ENCODE assay signal across 16 cellular contexts in genomic region chr3:113285226-113285625, GRCh38.
DNase-seq lines count a peak whose midpoint lies in the region; ATAC-seq, FAIRE-seq and TF ChIP-seq lines count a peak whose summit lies in the region.
"Had no signal": no experiment of that assay in that cellular context is flagged by ENCODE, and none has a peak within 500 bp of the region (broad histone marks: within the 10 kb centered on the region; RNA-seq: fewer than 3 reads in every experiment).

No MANE protein-coding gene starts in this region.

- H3K4me3 ChIP-seq in breast epithelium (no peak overlapping the region), keratinocyte (ENCODE audit: control insufficient read depth in 2 of 3, extremely low read depth in 1 of 3, insufficient read depth in 2 of 3, low read depth in 1 of 3, low read length in 3 of 3) (no peak overlapping the region), sigmoid colon (no peak overlapping the region), WERI-Rb-1 (ENCODE audit: low read depth, low read length) (no peak overlapping the region)
- H3K4me3 ChIP-seq: BLaER1 treated with 17β-estradiol and CSF1 and Interleukin-3, amounts not matched to agents 10 nM and 100 nM; Peyer's patch had no signal

- H2AFZ ChIP-seq in keratinocyte (ENCODE audit: control insufficient read depth, low read length): no peak overlapping the region

- no peaks in the 10 kb centered on the region for H4K20me1 ChIP-seq in keratinocyte (ENCODE audit: control insufficient read depth, extremely low read depth, insufficient read depth, low read length)
- H4K20me1 ChIP-seq: BLaER1 treated with 17β-estradiol and CSF1 and Interleukin-3, amounts not matched to agents 10 nM and 100 nM had no signal

- DNase-seq in breast epithelium (ENCODE audit: low spot score in 2 of 2) (no peak), MCF 10A (ENCODE audit: unreplicated experiment) (no peak), keratinocyte (ENCODE audit: low read depth, low spot score) (no peak), sigmoid colon (no peak), WERI-Rb-1 (no peak), DMS114 treated with DMSO at 0.1 percent for 48 hours (lab: John Stamatoyannopoulos, UW; ENCODE audit: unreplicated experiment) (no peak)
- no peak for DNase-seq in activated T-helper 1 cell treated with anti-CD3 and anti-CD28 coated beads, Interleukin-12 subunit alpha, Interleukin-12 subunit beta, Interleukin-2, Interleukin-4 antibody, amounts not matched to agents 30 ng/mL and 10 ng/mL and 1 ng/mL, durations not matched to agents 14 hours and 24 hours and 36 hours (ENCODE audit: low spot score)
- DNase-seq: NCI-H1417, NCI-H2029 treated with DMSO at 0.1 percent for 48 hours, NCI-H510A treated with DMSO at 0.1 percent for 48 hours, Peyer's patch, SHP77 had no signal

- no peak overlapping the region for H3K27ac Mint-ChIP-seq in MCF 10A (ENCODE audit: low read depth, unreplicated experiment)
- H3K27ac Mint-ChIP-seq in activated T-helper 1 cell treated with anti-CD3 and anti-CD28 coated beads, Interleukin-12 subunit alpha, Interleukin-12 subunit beta, Interleukin-2, Interleukin-4 antibody, amounts not matched to agents 30 ng/mL and 10 ng/mL and 1 ng/mL, durations not matched to agents 14 hours and 24 hours and 36 hours: no peak overlapping the region
- H3K27ac Mint-ChIP-seq: IgD-negative memory B cell had no signal

- no peak for ATAC-seq in GM19463 (IDR thresholded peaks at IDR 0.05; ENCODE audit: unreplicated experiment)
- ATAC-seq: HCT116 had no signal

- H3K9me3 Mint-ChIP-seq in MCF 10A (ENCODE audit: unreplicated experiment): no peaks in the 10 kb centered on the region
- no peaks in the 10 kb centered on the region for H3K9me3 Mint-ChIP-seq in activated T-helper 1 cell treated with anti-CD3 and anti-CD28 coated beads, Interleukin-12 subunit alpha, Interleukin-12 subunit beta, Interleukin-2, Interleukin-4 antibody, amounts not matched to agents 30 ng/mL and 10 ng/mL and 1 ng/mL, durations not matched to agents 14 hours and 24 hours and 36 hours
- H3K9me3 Mint-ChIP-seq: IgD-negative memory B cell had no signal

- no peaks in the 10 kb centered on the region for H3K9me1 ChIP-seq in keratinocyte (ENCODE audit: control insufficient read depth, extremely low read depth, insufficient read depth, low read length)

- no peak for TF ChIP-seq CTCF in breast epithelium (IDR thresholded peaks at IDR 0.05)
- no peak for TF ChIP-seq CTCF in MCF 10A (IDR thresholded peaks at IDR 0.05; ENCODE audit: unreplicated experiment)
- no peak for TF ChIP-seq CTCF in keratinocyte (optimal IDR thresholded peaks at IDR 0.05 in 1 of 3, IDR thresholded peaks at IDR 0.05 in 1 of 3, conservative IDR thresholded peaks at IDR 0.05 in 1 of 3; ENCODE audit: extremely low read depth in 1 of 3, insufficient read depth in 2 of 3, low read length in 3 of 3)
- TF ChIP-seq CTCF in sigmoid colon (IDR thresholded peaks at IDR 0.05): no peak
- no peak for TF ChIP-seq CTCF in WERI-Rb-1 (IDR thresholded peaks at IDR 0.05; ENCODE audit: low read depth, low read length)

- 93% methylated on average over 8 of the region's 8 CpGs for WGBS in sigmoid colon, 2 donors

- no peaks in the 10 kb centered on the region for H3K9me3 ChIP-seq in breast epithelium
- H3K9me3 ChIP-seq in keratinocyte (ENCODE audit: control insufficient read depth, low read depth, low read length): no peaks in the 10 kb centered on the region
- H3K9me3 ChIP-seq in sigmoid colon: no peaks in the 10 kb centered on the region
- H3K9me3 ChIP-seq in WERI-Rb-1 (ENCODE audit: severe bottlenecking): no peaks in the 10 kb centered on the region
- H3K9me3 ChIP-seq: BLaER1 treated with 17β-estradiol and CSF1 and Interleukin-3, amounts not matched to agents 10 nM and 100 nM; Peyer's patch had no signal

- H3K79me2 ChIP-seq in keratinocyte (ENCODE audit: control insufficient read depth, insufficient read depth, low read length): no peaks in the 10 kb centered on the region

- no peak overlapping the region for H3K9ac ChIP-seq in keratinocyte (ENCODE audit: control insufficient read depth, extremely low read depth, insufficient read depth, low read length)
- H3K9ac ChIP-seq: BLaER1 treated with 17β-estradiol and CSF1 and Interleukin-3, amounts not matched to agents 10 nM and 100 nM had no signal

- BruUV-seq in MCF 10A (replicated peaks; lab: Mats Ljungman, UMichigan): no TSS peak

- POLR2A ChIA-PET in MCF 10A (lab: Yijun Ruan, JAX): no interaction called here

- peak overlapping the region; percentile 33 for H3K4me2 ChIP-seq in keratinocyte (ENCODE audit: control insufficient read depth, extremely low read depth, insufficient read depth, low read depth, low read length)
- H3K4me2 ChIP-seq: BLaER1 treated with 17β-estradiol and CSF1 and Interleukin-3, amounts not matched to agents 10 nM and 100 nM had no signal

- intact Hi-C loops in breast epithelium (cut with DNase I; ENCODE audit: low total_unique reads): loop anchor here (10.0 kb wide), 1 partner anchor 230 kb away; no protein-coding TSS in a partner anchor
- intact Hi-C loops in MCF 10A (cut with micrococcal nuclease): loop anchor here (5.0 to 10.0 kb wide), 5 partner anchors 248 to 700 kb away; partner anchors contain the start of gene CCDC80
- intact Hi-C loops in sigmoid colon (cut with DNase I): loop anchor here (10.0 kb wide), 1 partner anchor 650 kb away; no protein-coding TSS in a partner anchor
- intact Hi-C loops in activated T-helper 1 cell treated with anti-CD3 and anti-CD28 coated beads, Interleukin-12 subunit alpha, Interleukin-12 subunit beta, Interleukin-2, Interleukin-4 antibody, amounts not matched to agents 30 ng/mL and 10 ng/mL and 1 ng/mL, durations not matched to agents 14 hours and 24 hours and 36 hours (cut with micrococcal nuclease): loop anchor here (5.0 kb wide), 2 partner anchors 173 to 248 kb away; no protein-coding TSS in a partner anchor

- TF ChIP-seq POLR2A in breast epithelium (IDR thresholded peaks at IDR 0.05): no peak
- no peak for TF ChIP-seq POLR2A in sigmoid colon (IDR thresholded peaks at IDR 0.05)

- dilution Hi-C loops in keratinocyte (cut with MboI; ENCODE audit: extremely low pct_ligation_motif_present, low sequenced_read_pairs): no loop called here

- H3K27me3 ChIP-seq in breast epithelium (no peaks in the 10 kb centered on the region), keratinocyte (ENCODE audit: control insufficient read depth, extremely low read depth, insufficient read depth, low read length) (no peaks in the 10 kb centered on the region), sigmoid colon (no peaks in the 10 kb centered on the region), WERI-Rb-1 (ENCODE audit: insufficient read depth, low read depth, severe bottlenecking) (no peaks in the 10 kb centered on the region)
- H3K27me3 ChIP-seq: BLaER1 treated with 17β-estradiol and CSF1 and Interleukin-3, amounts not matched to agents 10 nM and 100 nM; Peyer's patch had no signal

- no peak for FAIRE-seq in keratinocyte (lab: Jason Lieb, UNC)

- TF ChIP-seq EP300 in sigmoid colon (IDR thresholded peaks at IDR 0.05): no peak

- H3K4me1 ChIP-seq in breast epithelium: peaks cover 0 to 15% of the 10 kb centered on the region in 2 donors
- peaks cover 30% of the 10 kb centered on the region for H3K4me1 ChIP-seq in keratinocyte (ENCODE audit: control insufficient read depth, extremely low read depth, insufficient read depth, low read length)
- H3K4me1 ChIP-seq in sigmoid colon: peaks cover 0 to 34% (median 29%) of the 10 kb centered on the region in 4 donors
- H3K4me1 ChIP-seq: Peyer's patch had no signal

- peaks cover 9% of the 10 kb centered on the region for H3K4me1 Mint-ChIP-seq in MCF 10A (ENCODE audit: insufficient read depth, unreplicated experiment)
- peaks cover 6% of the 10 kb centered on the region for H3K4me1 Mint-ChIP-seq in activated T-helper 1 cell treated with anti-CD3 and anti-CD28 coated beads, Interleukin-12 subunit alpha, Interleukin-12 subunit beta, Interleukin-2, Interleukin-4 antibody, amounts not matched to agents 30 ng/mL and 10 ng/mL and 1 ng/mL, durations not matched to agents 14 hours and 24 hours and 36 hours (ENCODE audit: low read depth)

- H3K36me3 Mint-ChIP-seq in MCF 10A (ENCODE audit: insufficient read depth, unreplicated experiment): peaks cover 17% of the 10 kb centered on the region
- no peaks in the 10 kb centered on the region for H3K36me3 Mint-ChIP-seq in activated T-helper 1 cell treated with anti-CD3 and anti-CD28 coated beads, Interleukin-12 subunit alpha, Interleukin-12 subunit beta, Interleukin-2, Interleukin-4 antibody, amounts not matched to agents 30 ng/mL and 10 ng/mL and 1 ng/mL, durations not matched to agents 14 hours and 24 hours and 36 hours (ENCODE audit: low read depth)
- H3K36me3 Mint-ChIP-seq: IgD-negative memory B cell had no signal

- H3K36me3 ChIP-seq in breast epithelium (no peaks in the 10 kb centered on the region), keratinocyte (ENCODE audit: control insufficient read depth in 2 of 2, extremely low read depth in 1 of 2, insufficient read depth in 2 of 2, low read length in 2 of 2) (no peaks in the 10 kb centered on the region), sigmoid colon (peaks cover 37 to 62% (median 42%) of the 10 kb centered on the region in 4 donors), WERI-Rb-1 (no peaks in the 10 kb centered on the region)
- H3K36me3 ChIP-seq: BLaER1 treated with 17β-estradiol and CSF1 and Interleukin-3, amounts not matched to agents 10 nM and 100 nM had no signal

- CTCF ChIA-PET in MCF 10A (lab: Yijun Ruan, JAX): interaction anchor here (5.0 to 6.2 kb wide), 2 partner anchors 231 to 250 kb away, joined by 39 to 104 read pairs; no protein-coding TSS in a partner anchor

- peak overlapping the region; percentile 80 to 90 for H3K27ac ChIP-seq in breast epithelium
- H3K27ac ChIP-seq in keratinocyte (ENCODE audit: control insufficient read depth, insufficient read depth, low read length): no peak overlapping the region
- H3K27ac ChIP-seq in sigmoid colon: peak overlapping the region; percentile 31 to 69 (median 62)
- no peak overlapping the region for H3K27ac ChIP-seq in WERI-Rb-1
- H3K27ac ChIP-seq: Peyer's patch had no signal

- no peak overlapping the region for H3K4me3 Mint-ChIP-seq in MCF 10A (ENCODE audit: unreplicated experiment)
- no peak overlapping the region for H3K4me3 Mint-ChIP-seq in activated T-helper 1 cell treated with anti-CD3 and anti-CD28 coated beads, Interleukin-12 subunit alpha, Interleukin-12 subunit beta, Interleukin-2, Interleukin-4 antibody, amounts not matched to agents 30 ng/mL and 10 ng/mL and 1 ng/mL, durations not matched to agents 14 hours and 24 hours and 36 hours
- H3K4me3 Mint-ChIP-seq: IgD-negative memory B cell had no signal

- H3K27me3 Mint-ChIP-seq in MCF 10A (ENCODE audit: insufficient read depth, unreplicated experiment): no peaks in the 10 kb centered on the region
- H3K27me3 Mint-ChIP-seq in activated T-helper 1 cell treated with anti-CD3 and anti-CD28 coated beads, Interleukin-12 subunit alpha, Interleukin-12 subunit beta, Interleukin-2, Interleukin-4 antibody, amounts not matched to agents 30 ng/mL and 10 ng/mL and 1 ng/mL, durations not matched to agents 14 hours and 24 hours and 36 hours (ENCODE audit: insufficient read depth): peaks cover 2% of the 10 kb centered on the region
- H3K27me3 Mint-ChIP-seq: IgD-negative memory B cell had no signal

Comparison
In these comparisons a context has a peak if more than half of its experiments do, and no peak if none do; other contexts are left out.
1. H3K27ac ChIP-seq: peak in breast epithelium (2 of 2) and sigmoid colon (4 of 4); none in keratinocyte (single experiment) and WERI-Rb-1 (single experiment).